8 cellular contexts compared by ENCODE assay signal in the genomic region with DNA sequence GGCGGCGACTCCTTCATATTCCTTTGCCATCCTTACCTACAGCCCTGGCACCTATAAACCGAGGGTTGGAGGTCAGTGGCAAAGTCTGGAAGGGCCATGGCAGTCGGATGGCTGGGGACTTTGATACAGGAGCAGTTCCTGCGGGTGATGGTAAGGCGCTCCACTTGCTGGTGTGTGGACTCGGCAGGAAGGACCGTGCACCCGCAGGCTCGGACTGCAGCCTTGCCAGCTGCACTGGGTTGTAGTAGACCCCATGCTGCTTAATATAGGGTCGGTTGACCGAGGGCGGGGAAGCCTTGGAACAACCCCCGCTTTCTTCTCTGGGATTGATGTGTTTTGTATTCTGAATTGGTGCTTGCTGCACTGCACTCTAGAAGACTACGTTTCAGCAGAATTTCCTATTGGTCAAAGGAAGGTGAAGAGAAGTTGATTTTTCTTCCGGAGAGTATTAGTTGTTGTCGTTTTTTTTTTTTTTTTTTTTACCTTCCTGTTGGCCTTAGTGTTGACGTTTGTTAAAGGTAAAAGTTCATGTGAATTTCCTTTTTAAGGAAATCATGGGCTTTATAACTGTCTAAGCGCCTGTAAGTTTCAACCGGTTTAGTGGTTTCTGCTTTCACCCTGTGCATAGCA. TPM values are rescaled to one million over a fixed set of nuclear protein-coding genes. Genes with fewer than 3 reads are reported as not detected.
DNase-seq lines count a peak whose midpoint lies in the region; ATAC-seq and TF ChIP-seq lines count a peak whose summit lies in the region.

No MANE protein-coding gene starts in this region.

- H3K27me3 Mint-ChIP-seq in activated CD8-positive, alpha-beta T cell treated with anti-CD3 and anti-CD28 coated beads for 36 hours = no peaks in the 10 kb centered on the region

- peak overlapping the region; percentile 87 for H3K27ac Mint-ChIP-seq in activated CD8-positive, alpha-beta T cell treated with anti-CD3 and anti-CD28 coated beads for 36 hours

- H3K9me3 Mint-ChIP-seq in activated CD8-positive, alpha-beta T cell treated with anti-CD3 and anti-CD28 coated beads for 36 hours = peaks cover 4% of the 10 kb centered on the region

- DNase-seq in NCI-H82 (lab: John Stamatoyannopoulos, UW) (peak; percentile 46), NCI-H82 treated with DMSO at 0.1 percent for 48 hours (lab: John Stamatoyannopoulos, UW; ENCODE audit: unreplicated experiment) (no peak), NCI-H1092 treated with DMSO at 0.1 percent for 48 hours (lab: John Stamatoyannopoulos, UW) (peak; percentile 44)
- peak; percentile 47 for DNase-seq in activated CD8-positive, alpha-beta T cell treated with anti-CD3 and anti-CD28 coated beads for 36 hours

- WGBS in esophagus, 2 donors = 1% methylated on average over 20 of the region's 20 CpGs

- POLR2A ChIA-PET in activated CD8-positive, alpha-beta T cell treated with anti-CD3 and anti-CD28 coated beads for 36 hours (lab: Charles Lee) = interaction anchor here (1.1 to 1.5 kb wide), 2 partner anchors 10 to 283 kb away, joined by 3 to 5 read pairs; partner anchors contain the start of gene BBS7

- H3K36me3 ChIP-seq in esophagus (ENCODE audit: control insufficient read depth in 2 of 2, insufficient read depth in 2 of 2, low read length in 1 of 2) = no peaks in the 10 kb centered on the region
- no peaks in the 10 kb centered on the region for H3K36me3 ChIP-seq in mucosa of stomach (ENCODE audit: control insufficient read depth, insufficient read depth, low read length)

- peaks cover 60% of the 10 kb centered on the region for H3K4me1 Mint-ChIP-seq in activated CD8-positive, alpha-beta T cell treated with anti-CD3 and anti-CD28 coated beads for 36 hours (ENCODE audit: low read depth)

- H3K9me3 ChIP-seq in esophagus (ENCODE audit: control insufficient read depth in 2 of 2, insufficient read depth in 1 of 2, low read depth in 1 of 2, low read length in 1 of 2) (no peaks in the 10 kb centered on the region), mucosa of stomach (ENCODE audit: control insufficient read depth, low read length) (no peaks in the 10 kb centered on the region)

- no peaks in the 10 kb centered on the region for H3K27me3 ChIP-seq in esophagus (ENCODE audit: control insufficient read depth in 1 of 2, insufficient read depth in 2 of 2, low read length in 2 of 2)
- no peaks in the 10 kb centered on the region for H3K27me3 ChIP-seq in mucosa of stomach (ENCODE audit: control insufficient read depth, insufficient read depth, low read length)

- intact Hi-C loops in activated CD8-positive, alpha-beta T cell treated with anti-CD3 and anti-CD28 coated beads for 36 hours (cut with micrococcal nuclease) = loop anchor here (5.0 kb wide), 1 partner anchor 201 kb away; the partner anchor contains the start of gene TRPC3

- H3K4me1 ChIP-seq in esophagus (ENCODE audit: control insufficient read depth in 2 of 2, insufficient read depth in 2 of 2, low read length in 1 of 2) (no peaks in the 10 kb centered on the region), mucosa of stomach (ENCODE audit: control insufficient read depth, insufficient read depth, low read length) (no peaks in the 10 kb centered on the region)

- peaks cover 33% of the 10 kb centered on the region for H3K36me3 Mint-ChIP-seq in activated CD8-positive, alpha-beta T cell treated with anti-CD3 and anti-CD28 coated beads for 36 hours (ENCODE audit: low read depth)

- CTCF ChIA-PET in activated CD8-positive, alpha-beta T cell treated with anti-CD3 and anti-CD28 coated beads for 36 hours (lab: Charles Lee) = interaction anchor here (0.8 kb wide), 1 partner anchor 425 kb away, joined by 3 read pairs; no protein-coding TSS in a partner anchor

- H3K27ac ChIP-seq in esophagus (ENCODE audit: low read depth in 2 of 2, low read length in 1 of 2) (peak overlapping the region; percentile 95), temporal lobe (ENCODE audit: low read depth, low read length) (peak overlapping the region; percentile 84)

- TF ChIP-seq CTCF in activated CD8-positive, alpha-beta T cell treated with anti-CD3 and anti-CD28 coated beads for 36 hours (IDR thresholded peaks at IDR 0.05) = no peak

- ATAC-seq in HG02642 (IDR thresholded peaks at IDR 0.05; ENCODE audit: poor library complexity, unreplicated experiment) = peak; percentile 44
- peak; percentile 18 for ATAC-seq in activated CD8-positive, alpha-beta T cell treated with anti-CD3 and anti-CD28 coated beads for 36 hours

- peak overlapping the region; percentile 92 for H3K9ac ChIP-seq in mucosa of stomach (ENCODE audit: low read length)

- H3K4me3 ChIP-seq in esophagus (ENCODE audit: low read depth in 1 of 2, low read length in 2 of 2) (peak overlapping the region; percentile 89 to 91), mucosa of stomach (ENCODE audit: low read length) (peak overlapping the region; percentile 92)

- peak overlapping the region; percentile 81 for H3K4me3 Mint-ChIP-seq in activated CD8-positive, alpha-beta T cell treated with anti-CD3 and anti-CD28 coated beads for 36 hours

RNA-seq across cellular contexts. Expression of gene BLTP1, which starts 0.7 kb away (rescaled TPM):
- 10 to 100 TPM; 17.9 to 19.0 TPM for total RNA-seq in activated CD8-positive, alpha-beta T cell treated with anti-CD3 and anti-CD28 coated beads for 36 hours
- 10 to 100 TPM; 11.5 to 12.0 TPM for polyA plus RNA-seq in esophagus
- total RNA-seq in temporal lobe = 184 TPM
